In the genomic region with DNA sequence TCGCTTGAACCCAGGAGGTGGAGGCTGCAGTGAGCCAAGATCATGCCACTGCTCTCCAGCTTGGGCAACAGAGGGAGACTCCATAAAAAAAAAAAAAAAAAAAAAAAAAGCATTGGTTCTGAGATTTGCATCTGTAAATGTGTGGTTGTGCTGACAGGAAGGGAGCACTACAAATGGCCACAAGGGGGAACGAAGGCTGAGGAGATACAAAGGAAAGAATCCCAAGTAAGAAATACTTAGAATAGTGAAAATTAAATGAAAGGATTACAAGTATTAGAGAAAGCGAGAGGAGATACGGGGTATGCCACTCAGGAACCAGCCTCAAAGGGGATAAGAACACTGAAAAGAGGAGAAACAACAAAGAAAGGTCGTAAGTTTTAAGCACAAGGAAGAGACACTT, we compare ENCODE assay signal across 8 cellular contexts.
DNase-seq lines count a peak whose midpoint lies in the region; ATAC-seq lines count a peak whose summit lies in the region.

No MANE protein-coding gene starts in this region.

- H3K4me1 Mint-ChIP-seq in activated CD4-positive, alpha-beta memory T cell treated with anti-CD3 and anti-CD28 coated beads for 36 hours (ENCODE audit: low read depth), result peaks cover 35% of the 10 kb centered on the region
- H3K4me1 Mint-ChIP-seq in activated CD4-positive, alpha-beta memory T cell treated with anti-CD3 and anti-CD28 coated beads, Interleukin-2, amount 10 ng/mL, durations not matched to agents 7 days and 5 days, result peaks cover 7% of the 10 kb centered on the region
- peaks cover 5% of the 10 kb centered on the region for H3K4me1 Mint-ChIP-seq in T-helper 2 cell treated with Interferon-gamma antibody and Interleukin-4, amounts not matched to agents 5 μg/mL and 100 μg/mL, for 36 hours (ENCODE audit: low read depth)

- peaks cover 9% of the 10 kb centered on the region for H3K4me1 ChIP-seq in adipocyte (ENCODE audit: control insufficient read depth, insufficient read depth, low read length)

- intact Hi-C loops in activated CD4-positive, alpha-beta memory T cell treated with anti-CD3 and anti-CD28 coated beads for 36 hours (cut with micrococcal nuclease), result loop anchor here (5.0 kb wide), 1 partner anchor 138 kb away; no protein-coding TSS in a partner anchor

- no peak overlapping the region for H3K27ac Mint-ChIP-seq in activated CD4-positive, alpha-beta memory T cell treated with anti-CD3 and anti-CD28 coated beads for 36 hours
- no peak overlapping the region for H3K27ac Mint-ChIP-seq in activated CD4-positive, alpha-beta memory T cell treated with anti-CD3 and anti-CD28 coated beads, Interleukin-2, amount 10 ng/mL, durations not matched to agents 7 days and 5 days
- no peak overlapping the region for H3K27ac Mint-ChIP-seq in T-helper 2 cell treated with Interferon-gamma antibody and Interleukin-4, amounts not matched to agents 5 μg/mL and 100 μg/mL, for 36 hours

- peak; percentile 22 for DNase-seq in activated CD4-positive, alpha-beta memory T cell treated with anti-CD3 and anti-CD28 coated beads for 36 hours
- no peak for DNase-seq in activated CD4-positive, alpha-beta memory T cell treated with anti-CD3 and anti-CD28 coated beads, Interleukin-2, amount 10 ng/mL, durations not matched to agents 7 days and 5 days
- DNase-seq in adipocyte (ENCODE audit: low read depth) (peak; percentile 56), myocyte (ENCODE audit: low read depth) (peak; percentile 21), NCI-H187 (lab: John Stamatoyannopoulos, UW) (no peak)
- no peak for DNase-seq in T-helper 2 cell treated with Interferon-gamma antibody and Interleukin-4, amounts not matched to agents 5 μg/mL and 100 μg/mL, for 36 hours (ENCODE audit: low spot score)

- ATAC-seq in HG03469 (IDR thresholded peaks at IDR 0.05; ENCODE audit: unreplicated experiment) (peak; percentile 50), GM21423 (IDR thresholded peaks at IDR 0.05; ENCODE audit: unreplicated experiment) (no peak)

- CTCF ChIA-PET in activated CD4-positive, alpha-beta memory T cell treated with anti-CD3 and anti-CD28 coated beads for 36 hours (lab: Charles Lee), result interaction anchor here (0.7 to 2.9 kb wide), 11 partner anchors 14 to 437 kb away, joined by 3 to 14 read pairs (median 3); no protein-coding TSS in a partner anchor
- CTCF ChIA-PET in activated CD4-positive, alpha-beta memory T cell treated with anti-CD3 and anti-CD28 coated beads, Interleukin-2, amount 10 ng/mL, durations not matched to agents 7 days and 5 days (lab: Charles Lee), result interaction anchor here (0.6 to 1.8 kb wide), 3 partner anchors 45 to 437 kb away, joined by 4 to 17 read pairs (median 5); no protein-coding TSS in a partner anchor

- H3K9me3 Mint-ChIP-seq in activated CD4-positive, alpha-beta memory T cell treated with anti-CD3 and anti-CD28 coated beads for 36 hours, result no peaks in the 10 kb centered on the region
- no peaks in the 10 kb centered on the region for H3K9me3 Mint-ChIP-seq in activated CD4-positive, alpha-beta memory T cell treated with anti-CD3 and anti-CD28 coated beads, Interleukin-2, amount 10 ng/mL, durations not matched to agents 7 days and 5 days
- H3K9me3 Mint-ChIP-seq in T-helper 2 cell treated with Interferon-gamma antibody and Interleukin-4, amounts not matched to agents 5 μg/mL and 100 μg/mL, for 36 hours, result no peaks in the 10 kb centered on the region

- POLR2A ChIA-PET in activated CD4-positive, alpha-beta memory T cell treated with anti-CD3 and anti-CD28 coated beads for 36 hours (lab: Charles Lee), result interaction anchor here (1.1 kb wide), 1 partner anchor 285 kb away, joined by 3 read pairs; a partner anchor contains a TSS
- POLR2A ChIA-PET in activated CD4-positive, alpha-beta memory T cell treated with anti-CD3 and anti-CD28 coated beads, Interleukin-2, amount 10 ng/mL, durations not matched to agents 7 days and 5 days (lab: Charles Lee), result interaction anchor here (1.3 to 1.7 kb wide), 2 partner anchors 213 to 284 kb away, joined by 3 to 5 read pairs; no protein-coding TSS in a partner anchor

- H3K27me3 Mint-ChIP-seq in activated CD4-positive, alpha-beta memory T cell treated with anti-CD3 and anti-CD28 coated beads for 36 hours, result no peaks in the 10 kb centered on the region
- H3K27me3 Mint-ChIP-seq in activated CD4-positive, alpha-beta memory T cell treated with anti-CD3 and anti-CD28 coated beads, Interleukin-2, amount 10 ng/mL, durations not matched to agents 7 days and 5 days, result no peaks in the 10 kb centered on the region
- H3K27me3 Mint-ChIP-seq in T-helper 2 cell treated with Interferon-gamma antibody and Interleukin-4, amounts not matched to agents 5 μg/mL and 100 μg/mL, for 36 hours (ENCODE audit: low read depth), result no peaks in the 10 kb centered on the region

- peaks cover 11% of the 10 kb centered on the region for H3K36me3 Mint-ChIP-seq in activated CD4-positive, alpha-beta memory T cell treated with anti-CD3 and anti-CD28 coated beads for 36 hours
- peaks cover 21% of the 10 kb centered on the region for H3K36me3 Mint-ChIP-seq in activated CD4-positive, alpha-beta memory T cell treated with anti-CD3 and anti-CD28 coated beads, Interleukin-2, amount 10 ng/mL, durations not matched to agents 7 days and 5 days (ENCODE audit: low read depth)
- H3K36me3 Mint-ChIP-seq in T-helper 2 cell treated with Interferon-gamma antibody and Interleukin-4, amounts not matched to agents 5 μg/mL and 100 μg/mL, for 36 hours (ENCODE audit: low read depth), result peaks cover 2% of the 10 kb centered on the region

- no peak overlapping the region for H3K4me3 Mint-ChIP-seq in activated CD4-positive, alpha-beta memory T cell treated with anti-CD3 and anti-CD28 coated beads for 36 hours
- H3K4me3 Mint-ChIP-seq in activated CD4-positive, alpha-beta memory T cell treated with anti-CD3 and anti-CD28 coated beads, Interleukin-2, amount 10 ng/mL, durations not matched to agents 7 days and 5 days, result no peak overlapping the region
- H3K4me3 Mint-ChIP-seq in T-helper 2 cell treated with Interferon-gamma antibody and Interleukin-4, amounts not matched to agents 5 μg/mL and 100 μg/mL, for 36 hours, result no peak overlapping the region

- peaks cover 3% of the 10 kb centered on the region for H3K36me3 ChIP-seq in adipocyte (ENCODE audit: control insufficient read depth, insufficient read depth, low read length, severe bottlenecking)

- no peak overlapping the region for H3K9ac ChIP-seq in adipocyte (ENCODE audit: low read length)

- no peaks in the 10 kb centered on the region for H3K27me3 ChIP-seq in adipocyte (replicated peaks; ENCODE audit: control insufficient read depth, insufficient read depth, low read length)

- H3K9me3 ChIP-seq in adipocyte (ENCODE audit: control insufficient read depth, low read length), result no peaks in the 10 kb centered on the region

- H3K4me3 ChIP-seq in adipocyte (ENCODE audit: low read length), result no peak overlapping the region

Comparison
In these comparisons a context has a peak if more than half of its experiments do, and no peak if none do; other contexts are left out.
1. DNase-seq: peak in activated CD4-positive, alpha-beta memory T cell treated with anti-CD3 and anti-CD28 coated beads for 36 hours (single experiment), adipocyte (single experiment) and myocyte (single experiment); none in activated CD4-positive, alpha-beta memory T cell treated with anti-CD3 and anti-CD28 coated beads, Interleukin-2, amount 10 ng/mL, durations not matched to agents 7 days and 5 days (single experiment), NCI-H187 (0 of 2) and T-helper 2 cell treated with Interferon-gamma antibody and Interleukin-4, amounts not matched to agents 5 μg/mL and 100 μg/mL, for 36 hours (single experiment).